ENCODE assay signal across 7 cellular contexts in genomic region chr19:1864480-1865171, GRCh38. TPM values are rescaled to one million over a fixed set of nuclear protein-coding genes. Genes with fewer than 3 reads are reported as not detected.
DNase-seq lines count a peak whose midpoint lies in the region; ATAC-seq and TF ChIP-seq lines count a peak whose summit lies in the region.

No MANE protein-coding gene starts in this region.

- H3K9me3 ChIP-seq in upper lobe of right lung = no peaks in the 10 kb centered on the region

- H3K4me3 ChIP-seq in fibroblast of pulmonary artery (replicated peaks; ENCODE audit: low read depth, low read length) (peak overlapping the region; percentile 75), upper lobe of right lung (peak overlapping the region; percentile 88)

- H3K27ac Mint-ChIP-seq in activated T-cell treated with anti-CD3 and anti-CD28 coated beads, Interleukin-2, amount 50 U/mL, for 72 hours = peak overlapping the region; percentile 33
- peak overlapping the region; percentile 46 to 77 for H3K27ac Mint-ChIP-seq in natural killer cell

- peak overlapping the region; percentile 86 for H3K27ac ChIP-seq in upper lobe of right lung

- intact Hi-C loops in natural killer cell (cut with micrococcal nuclease) (loop anchor here (1.0 to 5.0 kb wide), 2 partner anchors 12 to 33 kb away; no protein-coding TSS in a partner anchor), upper lobe of right lung (cut with DNase I) (no loop called here)

- H3K4me1 ChIP-seq in upper lobe of right lung = peaks cover 32% of the 10 kb centered on the region

- TF ChIP-seq CTCF in fibroblast of pulmonary artery (IDR thresholded peaks at IDR 0.05; ENCODE audit: low read length, missing control alignments) = peak; percentile 47
- TF ChIP-seq CTCF in natural killer cell (IDR thresholded peaks at IDR 0.05) = peak; percentile 71
- peak; percentile 78 for TF ChIP-seq CTCF in upper lobe of right lung (IDR thresholded peaks at IDR 0.05)

- TF ChIP-seq POLR2A in GM10847 (IDR thresholded peaks at IDR 0.05; ENCODE audit: extremely low read depth, insufficient read length) = peak; percentile 25

- no peaks in the 10 kb centered on the region for H3K9me3 Mint-ChIP-seq in activated T-cell treated with anti-CD3 and anti-CD28 coated beads, Interleukin-2, amount 50 U/mL, for 72 hours
- no peaks in the 10 kb centered on the region for H3K9me3 Mint-ChIP-seq in natural killer cell

- ATAC-seq in HG02571 (IDR thresholded peaks at IDR 0.05; ENCODE audit: unreplicated experiment) = peak; percentile 34
- peak; percentile 30 to 43 for ATAC-seq in activated T-cell treated with anti-CD3 and anti-CD28 coated beads, Interleukin-2, amount 50 U/mL, for 72 hours (replicated peaks in 1 of 2)
- ATAC-seq in natural killer cell = peak; percentile 13 to 31 (median 23)
- peak; percentile 68 for ATAC-seq in upper lobe of right lung

- no peaks in the 10 kb centered on the region for H3K36me3 ChIP-seq in upper lobe of right lung

- DNase-seq in NCI-H446 treated with DMSO at 0.1 percent for 48 hours (lab: John Stamatoyannopoulos, UW) = peak; percentile 5
- DNase-seq in activated T-cell treated with anti-CD3 and anti-CD28 coated beads, Interleukin-2, amount 50 U/mL, for 72 hours = peak; percentile 79 to 82
- DNase-seq in fibroblast of pulmonary artery (ENCODE audit: low read depth) = peak; percentile 54
- peak; percentile 70 for DNase-seq in natural killer cell
- DNase-seq in upper lobe of right lung = peak; percentile 91

- H3K27me3 Mint-ChIP-seq in activated T-cell treated with anti-CD3 and anti-CD28 coated beads, Interleukin-2, amount 50 U/mL, for 72 hours (ENCODE audit: low read depth) = no peaks in the 10 kb centered on the region
- no peaks in the 10 kb centered on the region for H3K27me3 Mint-ChIP-seq in natural killer cell (ENCODE audit: low read depth in 2 of 2)

- peaks cover 22% of the 10 kb centered on the region for H3K4me1 Mint-ChIP-seq in activated T-cell treated with anti-CD3 and anti-CD28 coated beads, Interleukin-2, amount 50 U/mL, for 72 hours (ENCODE audit: low read depth)
- H3K4me1 Mint-ChIP-seq in natural killer cell = peaks cover 21 to 43% of the 10 kb centered on the region in 2 donors

- no peaks in the 10 kb centered on the region for H3K27me3 ChIP-seq in upper lobe of right lung

- peaks cover 0 to 1% of the 10 kb centered on the region in 2 donors for H3K36me3 Mint-ChIP-seq in activated T-cell treated with anti-CD3 and anti-CD28 coated beads, Interleukin-2, amount 50 U/mL, for 72 hours (ENCODE audit: insufficient read depth in 2 of 2)
- H3K36me3 Mint-ChIP-seq in natural killer cell = no peaks in the 10 kb centered on the region

- peak overlapping the region; percentile 79 to 84 for H3K4me3 Mint-ChIP-seq in activated T-cell treated with anti-CD3 and anti-CD28 coated beads, Interleukin-2, amount 50 U/mL, for 72 hours
- peak overlapping the region; percentile 78 for H3K4me3 Mint-ChIP-seq in natural killer cell

RNA-seq across cellular contexts. Expression of gene KLF16, which starts 1.2 kb away (rescaled TPM):
- total RNA-seq in activated T-cell treated with anti-CD3 and anti-CD28 coated beads, Interleukin-2, amount 50 U/mL, for 72 hours = 10 to 100 TPM; 26.4 to 27.5 TPM
- total RNA-seq in natural killer cell (10 to 100 TPM; 29.1 to 38.4 (median 34.8) TPM), upper lobe of right lung (28.0 TPM)

RNA-seq across cellular contexts. Expression of gene REXO1, which starts 16.3 kb away (rescaled TPM):
- 10 to 100 TPM; 41.4 to 46.5 TPM for total RNA-seq in activated T-cell treated with anti-CD3 and anti-CD28 coated beads, Interleukin-2, amount 50 U/mL, for 72 hours
- 10 to 100 TPM; 90.7 to 91.7 (median 91.5) TPM for total RNA-seq in natural killer cell
- 37.2 TPM for total RNA-seq in upper lobe of right lung

RNA-seq across cellular contexts. Expression of gene ABHD17A, which starts 20.7 kb away (rescaled TPM):
- total RNA-seq in activated T-cell treated with anti-CD3 and anti-CD28 coated beads, Interleukin-2, amount 50 U/mL, for 72 hours = 10 to 100 TPM; 84.2 to 92.1 TPM
- 100 to 1,000 TPM; 554 to 652 (median 608) TPM for total RNA-seq in natural killer cell
- 76.1 TPM for total RNA-seq in upper lobe of right lung

RNA-seq across cellular contexts. Expression of gene ADAT3, which starts 40.6 kb away (rescaled TPM):
- 1 to 10 TPM; 4.2 to 4.5 TPM for total RNA-seq in activated T-cell treated with anti-CD3 and anti-CD28 coated beads, Interleukin-2, amount 50 U/mL, for 72 hours
- total RNA-seq in natural killer cell (10 to 100 TPM; 13.0 to 20.9 (median 13.1) TPM), upper lobe of right lung (6.3 TPM)

RNA-seq across cellular contexts. Expression of gene SCAMP4, which starts 40.6 kb away (rescaled TPM):
- 10 to 100 TPM; 36.5 to 42.6 TPM for total RNA-seq in activated T-cell treated with anti-CD3 and anti-CD28 coated beads, Interleukin-2, amount 50 U/mL, for 72 hours
- 10 to 100 TPM; 43.1 to 53.7 (median 46.9) TPM for total RNA-seq in natural killer cell
- total RNA-seq in upper lobe of right lung = 73.2 TPM

Comparison
In these comparisons a context has a peak if more than half of its experiments do, and no peak if none do; other contexts are left out.
1. Peak in every context shown above with its lines: DNase-seq, ATAC-seq, H3K4me3 ChIP-seq and H3K27ac ChIP-seq.
2. DNase-seq: peak in every context shown above with its lines; median percentile 91 in upper lobe of right lung; 80 in activated T-cell treated with anti-CD3 and anti-CD28 coated beads, Interleukin-2, amount 50 U/mL, for 72 hours; 70 in natural killer cell; 54 in fibroblast of pulmonary artery; 5 in NCI-H446 treated with DMSO at 0.1 percent for 48 hours.